8 cellular contexts compared by ENCODE assay signal in genomic region chr1:157090196-157090647, GRCh38. TPM values are rescaled to one million over a fixed set of nuclear protein-coding genes. Genes with fewer than 3 reads are reported as not detected.
A peak's percentile ranks its signal among the peaks of the same experiment; 100 is the strongest.
DNase-seq lines count a peak whose midpoint lies in the region; ATAC-seq and TF ChIP-seq lines count a peak whose summit lies in the region.

No MANE protein-coding gene starts in this region.

- H3K9me3 ChIP-seq in BE2C (no peaks in the 10 kb centered on the region), H9 (ENCODE audit: control insufficient read depth, low read depth, low read length) (no peaks in the 10 kb centered on the region)

- H3K27me3 Mint-ChIP-seq in H9 (ENCODE audit: low read depth): no peaks in the 10 kb centered on the region

- H4K91ac ChIP-seq in H9 (ENCODE audit: insufficient read length, low read depth, low read length): no peak overlapping the region

- no peaks in the 10 kb centered on the region for H3K23me2 ChIP-seq in H9 (ENCODE audit: insufficient read length, low read depth, low read length, poor library complexity, severe bottlenecking)

- peak; percentile 97 for TF ChIP-seq CTCF in BE2C (IDR thresholded peaks at IDR 0.05; ENCODE audit: low read depth, low read length)
- peak; percentile 98 for TF ChIP-seq CTCF in H9 (conservative IDR thresholded peaks at IDR 0.05)

- no peak overlapping the region for H2BK12ac ChIP-seq in H9 (ENCODE audit: insufficient read length, low read depth, low read length)

- no peak overlapping the region for H3K4ac ChIP-seq in H9 (ENCODE audit: low read depth, low read length)

- DNase-seq in BE2C (peak; percentile 93), H9 (peak; percentile 89), NCI-H460 (ENCODE audit: extremely low read depth, low read depth) (peak; percentile 85), cerebellum (ENCODE audit: low spot score) (peak; percentile 75), left kidney (ENCODE audit: low read depth, low spot score) (peak; percentile 93)
- DNase-seq in activated CD4-positive, alpha-beta T cell treated with anti-CD3 and anti-CD28 coated beads for 4 hours: peak; percentile 81 to 91
- DNase-seq in stimulated activated CD4-positive, alpha-beta T cell treated with anti-CD3 and anti-CD28 coated beads, Interleukin-2, amount 100 ng/mL, for 4 hours (ENCODE audit: low read depth): peak; percentile 78

- H3K4me3 ChIP-seq in BE2C (ENCODE audit: low read depth, low read length): no peak overlapping the region

- H3K79me2 ChIP-seq in H9 (ENCODE audit: insufficient read depth, low read length): no peaks in the 10 kb centered on the region

- peaks cover 3% of the 10 kb centered on the region; the same call in 1 of the 2 replicates for H3K4me1 ChIP-seq in BE2C
- H3K4me1 ChIP-seq in H9 (ENCODE audit: insufficient read depth, low read length): peaks cover 2% of the 10 kb centered on the region; the same call in 1 of the 2 replicates

- no peak overlapping the region for H3K4me2 ChIP-seq in H9 (ENCODE audit: insufficient read depth, insufficient read length, low read length)

- H2BK5ac ChIP-seq in H9 (ENCODE audit: insufficient read length, low read length): no peak overlapping the region

- no peaks in the 10 kb centered on the region for H3K9me3 Mint-ChIP-seq in H9

- H2BK20ac ChIP-seq in H9 (ENCODE audit: low read depth, low read length, poor library complexity, severe bottlenecking): no peak overlapping the region

- no peak overlapping the region for H2BK120ac ChIP-seq in H9 (ENCODE audit: low read depth, low read length, poor library complexity, severe bottlenecking)

- H3K36me3 ChIP-seq in BE2C: no peaks in the 10 kb centered on the region

- H4K20me1 ChIP-seq in H9 (ENCODE audit: control insufficient read depth, insufficient read depth, insufficient read length): no peaks in the 10 kb centered on the region

- H4K8ac ChIP-seq in H9 (replicated peaks; ENCODE audit: insufficient read length, low read depth, low read length): no peak overlapping the region

- no peaks in the 10 kb centered on the region; a peak in 1 of 7 replicates for H3K36me3 Mint-ChIP-seq in H9 (ENCODE audit: insufficient read depth in 1 of 3, low read depth in 3 of 3)

- no peak overlapping the region for H3K27ac ChIP-seq in H9 (ENCODE audit: insufficient read length, low read depth, low read length)

- H3K56ac ChIP-seq in H9 (ENCODE audit: insufficient read length, low read depth, low read length): no peak overlapping the region

- ATAC-seq in GM19023 (IDR thresholded peaks at IDR 0.05; ENCODE audit: unreplicated experiment): no peak

- no peak overlapping the region for H3K23ac ChIP-seq in H9 (ENCODE audit: insufficient read length, low read depth, low read length)

- H3K4me3 Mint-ChIP-seq in H9: no peak overlapping the region

- no peak overlapping the region for H3K9ac ChIP-seq in H9 (ENCODE audit: extremely low read depth, insufficient read length, low read length)

- H2AFZ ChIP-seq in H9 (ENCODE audit: low read length): no peak overlapping the region

- H3K27ac Mint-ChIP-seq in H9: peak overlapping the region in 2 of 3 experiments; percentile 39 to 65; a peak in 3 of 7 replicates

- H4K5ac ChIP-seq in H9 (ENCODE audit: insufficient read length, low read depth, low read length): no peak overlapping the region

- H2BK15ac ChIP-seq in H9 (ENCODE audit: low read depth, low read length): no peak overlapping the region

- no peaks in the 10 kb centered on the region for H3K27me3 ChIP-seq in BE2C
- H3K27me3 ChIP-seq in H9 (ENCODE audit: insufficient read depth, low read length): no peaks in the 10 kb centered on the region

- peaks cover 24 to 31% of the 10 kb centered on the region in 2 experiments for H3K4me1 Mint-ChIP-seq in H9

- no peak overlapping the region for H3T11ph ChIP-seq in H9 (ENCODE audit: low read length)

- H2AK5ac ChIP-seq in H9 (ENCODE audit: insufficient read length, low read length): no peak overlapping the region

- no peak overlapping the region for H3K18ac ChIP-seq in H9 (ENCODE audit: insufficient read length, low read depth, low read length)

- H3K79me1 ChIP-seq in H9 (ENCODE audit: insufficient read depth, low read depth, low read length, poor library complexity, severe bottlenecking): no peaks in the 10 kb centered on the region

- WGBS in H9 (ENCODE audit: extremely low coverage, insufficient read length, low lambda C conversion rate): no CpG with 5 or more reads among the region's 10 CpGs

- H3K14ac ChIP-seq in H9 (ENCODE audit: insufficient read depth, low read length): no peak overlapping the region

RNA-seq across cellular contexts. Expression of gene ETV3L, which starts 9.4 kb away (rescaled TPM):
- polyA plus RNA-seq in BE2C (2012; ENCODE audit: insufficient read depth, insufficient read length, low read depth): not detected
- total RNA-seq in H9 (2021) (0.75 and 0.96 TPM in 2 replicates), cerebellum (not detected)
- not detected in 2 replicates for total RNA-seq in NCI-H460 (2014; rRNA removed; shearing (Covaris generic))
- not detected in 2 replicates for polyA plus RNA-seq in NCI-H460 (2014; cell fraction: nucleus; rRNA removed)

RNA-seq across cellular contexts. Expression of gene ARHGEF11, which starts 44.7 kb away (rescaled TPM):
- polyA plus RNA-seq in BE2C (2012; ENCODE audit: insufficient read depth, insufficient read length, low read depth): 44.0 TPM
- 38.1 and 41.1 TPM in 2 replicates for total RNA-seq in H9 (2021)
- total RNA-seq in NCI-H460 (2014; rRNA removed; shearing (Covaris generic)): 32.0 and 36.8 TPM in 2 replicates
- polyA plus RNA-seq in NCI-H460 (2014; cell fraction: nucleus; rRNA removed): 37.4 and 38.9 TPM in 2 replicates
- 43.6 TPM for total RNA-seq in cerebellum

RNA-seq across cellular contexts. Expression of gene ETV3, which starts 48.0 kb away (rescaled TPM):
- 32.5 TPM for polyA plus RNA-seq in BE2C (2012; ENCODE audit: insufficient read depth, insufficient read length, low read depth)
- total RNA-seq in H9 (2021) (36.3 and 36.4 TPM in 2 replicates), cerebellum (15.9 TPM)
- 11.3 and 13.8 TPM in 2 replicates for total RNA-seq in NCI-H460 (2014; rRNA removed; shearing (Covaris generic))
- 3.7 and 8.2 TPM in 2 replicates for polyA plus RNA-seq in NCI-H460 (2014; cell fraction: nucleus; rRNA removed)
